ENCODE assay signal across 21 cellular contexts in the genomic region with DNA sequence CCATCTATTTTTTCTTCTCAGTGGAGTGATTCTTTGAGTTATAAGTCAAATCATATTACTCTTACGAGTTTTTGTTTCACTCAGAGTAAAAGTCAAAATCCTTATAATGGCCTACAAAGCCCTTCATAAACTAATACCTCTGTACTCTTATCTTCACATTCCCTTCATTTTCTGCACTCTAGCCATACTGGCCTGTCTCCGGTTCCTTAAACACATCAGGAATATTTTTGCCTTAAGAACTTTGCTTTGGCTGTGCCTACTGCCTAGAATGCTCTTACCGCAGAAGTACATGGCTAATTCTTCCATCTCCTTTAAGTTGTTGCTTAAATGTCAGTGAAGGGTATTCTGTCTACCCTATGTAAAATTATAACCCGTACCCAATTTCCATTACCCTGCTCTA.
DNase-seq lines count a peak whose midpoint lies in the region; ATAC-seq and TF ChIP-seq lines count a peak whose summit lies in the region.
"Had no signal": no experiment of that assay in that cellular context is flagged by ENCODE, and none has a peak within 500 bp of the region (broad histone marks: within the 10 kb centered on the region; RNA-seq: fewer than 3 reads in every experiment).

No MANE protein-coding gene starts in this region.

- peaks cover 92% of the 10 kb centered on the region for H3K4me1 ChIP-seq in OCI-LY1 (ENCODE audit: insufficient read depth, low read length, severe bottlenecking)
- peaks cover 7 to 82% (median 42%) of the 10 kb centered on the region in 6 donors for H3K4me1 ChIP-seq in spleen

- H3F3A ChIP-seq in OCI-LY1 (ENCODE audit: insufficient read depth, low read length) = peaks cover 16% of the 10 kb centered on the region

- no peaks in the 10 kb centered on the region for H3K27me3 ChIP-seq in OCI-LY1 (ENCODE audit: insufficient read depth, low read length)
- H3K27me3 ChIP-seq in spleen (replicated peaks in 1 of 7) = no peaks in the 10 kb centered on the region

- no peaks in the 10 kb centered on the region for H3K27me3 Mint-ChIP-seq in activated T-cell treated with anti-CD3 and anti-CD28 coated beads, Interleukin-2, amount 50 U/mL, for 72 hours (ENCODE audit: low read depth)
- no peaks in the 10 kb centered on the region for H3K27me3 Mint-ChIP-seq in activated T-cell treated with anti-CD3 and anti-CD28 coated beads, Interleukin-2, amount 50 U/mL, for 4 hours (ENCODE audit: low read depth)
- H3K27me3 Mint-ChIP-seq in activated naive CD8-positive, alpha-beta T cell = no peaks in the 10 kb centered on the region

- peak overlapping the region; percentile 99 for H3K27ac ChIP-seq in OCI-LY1 (ENCODE audit: low read depth, low read length, poor library complexity, severe bottlenecking)
- peak overlapping the region in 6 of 8 donors; percentile 27 to 82 (median 68) for H3K27ac ChIP-seq in spleen

- intact Hi-C loops in spleen (cut with DNase I; ENCODE audit: low total_unique reads) = no loop called here
- intact Hi-C loops in lower leg skin (cut with DNase I; ENCODE audit: low total_unique reads) = no loop called here

- H3K9me2 ChIP-seq in OCI-LY1 (ENCODE audit: low read depth, low read length) = no peaks in the 10 kb centered on the region

- peaks cover 8 to 9% of the 10 kb centered on the region in 2 donors for H3K36me3 Mint-ChIP-seq in activated T-cell treated with anti-CD3 and anti-CD28 coated beads, Interleukin-2, amount 50 U/mL, for 72 hours (ENCODE audit: insufficient read depth in 2 of 2)
- H3K36me3 Mint-ChIP-seq in activated T-cell treated with anti-CD3 and anti-CD28 coated beads, Interleukin-2, amount 50 U/mL, for 4 hours (ENCODE audit: insufficient read depth) = peaks cover 14% of the 10 kb centered on the region
- peaks cover 14% of the 10 kb centered on the region for H3K36me3 Mint-ChIP-seq in activated naive CD8-positive, alpha-beta T cell

- 82 to 88% (median 86%) methylated on average over 4 of the region's 4 CpGs for WGBS in spleen, 5 donors
- WGBS in lower leg skin, 2 donors = 94% methylated on average over 4 of the region's 4 CpGs

- H4K20me1 ChIP-seq in OCI-LY1 (ENCODE audit: insufficient read depth, low read length) = no peaks in the 10 kb centered on the region

- H3K9ac ChIP-seq in OCI-LY1 (ENCODE audit: low read length) = peak overlapping the region; percentile 41

- no peaks in the 10 kb centered on the region for H3K9me3 ChIP-seq in OCI-LY1 (ENCODE audit: low read length)
- no peaks in the 10 kb centered on the region for H3K9me3 ChIP-seq in spleen

- no peak for TF ChIP-seq CTCF in OCI-LY1 (IDR thresholded peaks at IDR 0.05; ENCODE audit: low read length)
- no peak for TF ChIP-seq CTCF in spleen (IDR thresholded peaks at IDR 0.05 in 8 of 11, conservative IDR thresholded peaks at IDR 0.05 in 3 of 11)
- no peak for TF ChIP-seq CTCF in lower leg skin (IDR thresholded peaks at IDR 0.05)

- peaks cover 0 to 2% of the 10 kb centered on the region in 2 donors for H3K9me3 Mint-ChIP-seq in activated T-cell treated with anti-CD3 and anti-CD28 coated beads, Interleukin-2, amount 50 U/mL, for 72 hours
- no peaks in the 10 kb centered on the region for H3K9me3 Mint-ChIP-seq in activated T-cell treated with anti-CD3 and anti-CD28 coated beads, Interleukin-2, amount 50 U/mL, for 4 hours
- peaks cover 4% of the 10 kb centered on the region for H3K9me3 Mint-ChIP-seq in activated naive CD8-positive, alpha-beta T cell (ENCODE audit: low read depth)
- H3K9me3 Mint-ChIP-seq: activated T-helper 2 cell treated with anti-CD3 and anti-CD28 coated beads, Interferon-gamma antibody, Interleukin-2, Interleukin-4, amounts not matched to agents 10 μg/mL and 5 μg/mL and 100 μg/mL, durations not matched to agents 14 hours and 24 hours and 36 hours had no signal

- no peak overlapping the region for H2AFZ ChIP-seq in OCI-LY1 (ENCODE audit: low read length)

- peak overlapping the region in 1 of 2 donors; percentile 25 for H3K4me3 Mint-ChIP-seq in activated T-cell treated with anti-CD3 and anti-CD28 coated beads, Interleukin-2, amount 50 U/mL, for 72 hours
- no peak overlapping the region for H3K4me3 Mint-ChIP-seq in activated T-cell treated with anti-CD3 and anti-CD28 coated beads, Interleukin-2, amount 50 U/mL, for 4 hours
- peak overlapping the region; percentile 15 for H3K4me3 Mint-ChIP-seq in activated naive CD8-positive, alpha-beta T cell

- H3K79me2 ChIP-seq in OCI-LY1 (ENCODE audit: insufficient read depth, low read length) = peaks cover 56% of the 10 kb centered on the region

- DNase-seq in activated T-cell treated with anti-CD3 and anti-CD28 coated beads, Interleukin-2, amount 50 U/mL, for 72 hours = no peak
- no peak for DNase-seq in activated T-cell treated with anti-CD3 and anti-CD28 coated beads, Interleukin-2, amount 50 U/mL, for 4 hours
- no peak for DNase-seq in spleen
- DNase-seq in lower leg skin (ENCODE audit: low spot score in 2 of 2) = no peak
- DNase-seq: ACHN; activated CD8-positive, alpha-beta memory T cell treated with anti-CD3 and anti-CD28 coated beads for 24 hours; anterior cingulate cortex; central memory CD4-positive, alpha-beta T cell; hippocampal formation; islet precursor cell; mammary epithelial cell; NCI-H748 treated with DMSO at 0.1 percent for 48 hours; OCI-M1; SIG-M5; stimulated activated CD8-positive, alpha-beta memory T cell treated with anti-CD3 and anti-CD28 coated beads, Interleukin-4, amount 100 ng/mL, for 48 hours had no signal

- peak overlapping the region; percentile 2 for H3K4me3 ChIP-seq in OCI-LY1 (ENCODE audit: low read depth, low read length, poor library complexity, severe bottlenecking)
- H3K4me3 ChIP-seq in spleen = peak overlapping the region in 1 of 8 donors; percentile 1
- no peak overlapping the region for H3K4me3 ChIP-seq in lower leg skin (ENCODE audit: low read depth, poor library complexity, severe bottlenecking)

- ATAC-seq in activated T-cell treated with anti-CD3 and anti-CD28 coated beads, Interleukin-2, amount 50 U/mL, for 72 hours (replicated peaks in 1 of 2) = no peak
- no peak for ATAC-seq in activated T-cell treated with anti-CD3 and anti-CD28 coated beads, Interleukin-2, amount 50 U/mL, for 4 hours
- ATAC-seq in HG03025 (IDR thresholded peaks at IDR 0.05; ENCODE audit: low FRiP score, unreplicated experiment) (no peak), HG03521 (IDR thresholded peaks at IDR 0.05; ENCODE audit: unreplicated experiment) (no peak)
- ATAC-seq: HepG2 had no signal

- H3K36me3 ChIP-seq in OCI-LY1 (ENCODE audit: insufficient read depth, low read length) (peaks cover 15% of the 10 kb centered on the region), spleen (no peaks in the 10 kb centered on the region)

- peak overlapping the region; percentile 43 for H3K4me2 ChIP-seq in OCI-LY1 (ENCODE audit: low read length)

- TF ChIP-seq POLR2A in spleen (IDR thresholded peaks at IDR 0.05) = no peak
- no peak for TF ChIP-seq POLR2A in lower leg skin (IDR thresholded peaks at IDR 0.05)

- peaks cover 60% of the 10 kb centered on the region for H3K4me1 Mint-ChIP-seq in activated T-cell treated with anti-CD3 and anti-CD28 coated beads, Interleukin-2, amount 50 U/mL, for 72 hours (ENCODE audit: low read depth)
- peaks cover 55% of the 10 kb centered on the region for H3K4me1 Mint-ChIP-seq in activated T-cell treated with anti-CD3 and anti-CD28 coated beads, Interleukin-2, amount 50 U/mL, for 4 hours (ENCODE audit: low read depth)
- H3K4me1 Mint-ChIP-seq in activated naive CD8-positive, alpha-beta T cell (ENCODE audit: low read depth) = peaks cover 67% of the 10 kb centered on the region

- peak overlapping the region; percentile 99 for H3K27ac Mint-ChIP-seq in activated T-cell treated with anti-CD3 and anti-CD28 coated beads, Interleukin-2, amount 50 U/mL, for 72 hours
- peak overlapping the region; percentile 97 for H3K27ac Mint-ChIP-seq in activated naive CD8-positive, alpha-beta T cell
